1 cellular context compared by ENCODE assay signal in genomic region chr2:102421890-102422759, GRCh38.
TF ChIP-seq lines count a peak whose summit lies in the region.

No MANE protein-coding gene starts in this region.

TF ChIP-seq in K562, 482 proteins besides CTCF, POLR2A, EP300 and RAD21 (continued from another document and continues in another):
- no peak for TF ChIP-seq GMEB1 (CRISPR knock-in tag; IDR thresholded peaks at IDR 0.05)
- TF ChIP-seq, protein P1, sequence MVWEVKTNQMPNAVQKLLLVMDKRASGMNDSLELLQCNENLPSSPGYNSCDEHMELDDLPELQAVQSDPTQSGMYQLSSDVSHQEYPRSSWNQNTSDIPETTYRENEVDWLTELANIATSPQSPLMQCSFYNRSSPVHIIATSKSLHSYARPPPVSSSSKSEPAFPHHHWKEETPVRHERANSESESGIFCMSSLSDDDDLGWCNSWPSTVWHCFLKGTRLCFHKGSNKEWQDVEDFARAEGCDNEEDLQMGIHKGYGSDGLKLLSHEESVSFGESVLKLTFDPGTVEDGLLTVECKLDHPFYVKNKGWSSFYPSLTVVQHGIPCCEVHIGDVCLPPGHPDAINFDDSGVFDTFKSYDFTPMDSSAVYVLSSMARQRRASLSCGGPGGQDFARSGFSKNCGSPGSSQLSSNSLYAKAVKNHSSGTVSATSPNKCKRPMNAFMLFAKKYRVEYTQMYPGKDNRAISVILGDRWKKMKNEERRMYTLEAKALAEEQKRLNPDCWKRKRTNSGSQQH (CRISPR knock-in tag; IDR thresholded peaks at IDR 0.05), result no peak
- no peak for TF ChIP-seq RBM25 (IDR thresholded peaks at IDR 0.05; ENCODE audit: low read depth, low read length, severe bottlenecking)
- no peak for TF ChIP-seq CHCHD3 (CRISPR knock-in tag; IDR thresholded peaks at IDR 0.05)
- TF ChIP-seq ZFP30 (CRISPR knock-in tag; IDR thresholded peaks at IDR 0.05; ENCODE audit: borderline replicate concordance), result no peak
- TF ChIP-seq HDAC1 (IDR thresholded peaks at IDR 0.05), result no peak; a peak in 1 of 4 replicates
- TF ChIP-seq IRF1 (CRISPR knock-in tag; IDR thresholded peaks at IDR 0.05; ENCODE audit: borderline replicate concordance), result no peak
- TF ChIP-seq, protein P2, sequence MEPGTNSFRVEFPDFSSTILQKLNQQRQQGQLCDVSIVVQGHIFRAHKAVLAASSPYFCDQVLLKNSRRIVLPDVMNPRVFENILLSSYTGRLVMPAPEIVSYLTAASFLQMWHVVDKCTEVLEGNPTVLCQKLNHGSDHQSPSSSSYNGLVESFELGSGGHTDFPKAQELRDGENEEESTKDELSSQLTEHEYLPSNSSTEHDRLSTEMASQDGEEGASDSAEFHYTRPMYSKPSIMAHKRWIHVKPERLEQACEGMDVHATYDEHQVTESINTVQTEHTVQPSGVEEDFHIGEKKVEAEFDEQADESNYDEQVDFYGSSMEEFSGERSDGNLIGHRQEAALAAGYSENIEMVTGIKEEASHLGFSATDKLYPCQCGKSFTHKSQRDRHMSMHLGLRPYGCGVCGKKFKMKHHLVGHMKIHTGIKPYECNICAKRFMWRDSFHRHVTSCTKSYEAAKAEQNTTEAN (CRISPR knock-in tag; IDR thresholded peaks at IDR 0.05), result no peak
- no peak for TF ChIP-seq YBX1 (IDR thresholded peaks at IDR 0.05)
- TF ChIP-seq PRPF4 (IDR thresholded peaks at IDR 0.05; ENCODE audit: insufficient read depth, low read depth, low read length, poor library complexity, severe bottlenecking), result no peak
- no peak for TF ChIP-seq ZNF408 (CRISPR knock-in tag; IDR thresholded peaks at IDR 0.05; ENCODE audit: low read depth)
- no peak for TF ChIP-seq NUFIP1 (IDR thresholded peaks at IDR 0.05; ENCODE audit: partially characterized antibody)
- TF ChIP-seq MEF2D (tag; conservative IDR thresholded peaks at IDR 0.05; ENCODE audit: low read depth), result 0 out of 2 replicates have a peak, but pooled peaks have one; percentile 26
- TF ChIP-seq CREBBP (IDR thresholded peaks at IDR 0.05; ENCODE audit: low read depth, low read length), result no peak
- TF ChIP-seq MYNN (IDR thresholded peaks at IDR 0.05), result no peak
- TF ChIP-seq MYNN (CRISPR knock-in tag; IDR thresholded peaks at IDR 0.05), result no peak
- TF ChIP-seq EWSR1 (IDR thresholded peaks at IDR 0.05; ENCODE audit: borderline replicate concordance, low read depth, partially characterized antibody), result no peak
- TF ChIP-seq, protein P3, sequence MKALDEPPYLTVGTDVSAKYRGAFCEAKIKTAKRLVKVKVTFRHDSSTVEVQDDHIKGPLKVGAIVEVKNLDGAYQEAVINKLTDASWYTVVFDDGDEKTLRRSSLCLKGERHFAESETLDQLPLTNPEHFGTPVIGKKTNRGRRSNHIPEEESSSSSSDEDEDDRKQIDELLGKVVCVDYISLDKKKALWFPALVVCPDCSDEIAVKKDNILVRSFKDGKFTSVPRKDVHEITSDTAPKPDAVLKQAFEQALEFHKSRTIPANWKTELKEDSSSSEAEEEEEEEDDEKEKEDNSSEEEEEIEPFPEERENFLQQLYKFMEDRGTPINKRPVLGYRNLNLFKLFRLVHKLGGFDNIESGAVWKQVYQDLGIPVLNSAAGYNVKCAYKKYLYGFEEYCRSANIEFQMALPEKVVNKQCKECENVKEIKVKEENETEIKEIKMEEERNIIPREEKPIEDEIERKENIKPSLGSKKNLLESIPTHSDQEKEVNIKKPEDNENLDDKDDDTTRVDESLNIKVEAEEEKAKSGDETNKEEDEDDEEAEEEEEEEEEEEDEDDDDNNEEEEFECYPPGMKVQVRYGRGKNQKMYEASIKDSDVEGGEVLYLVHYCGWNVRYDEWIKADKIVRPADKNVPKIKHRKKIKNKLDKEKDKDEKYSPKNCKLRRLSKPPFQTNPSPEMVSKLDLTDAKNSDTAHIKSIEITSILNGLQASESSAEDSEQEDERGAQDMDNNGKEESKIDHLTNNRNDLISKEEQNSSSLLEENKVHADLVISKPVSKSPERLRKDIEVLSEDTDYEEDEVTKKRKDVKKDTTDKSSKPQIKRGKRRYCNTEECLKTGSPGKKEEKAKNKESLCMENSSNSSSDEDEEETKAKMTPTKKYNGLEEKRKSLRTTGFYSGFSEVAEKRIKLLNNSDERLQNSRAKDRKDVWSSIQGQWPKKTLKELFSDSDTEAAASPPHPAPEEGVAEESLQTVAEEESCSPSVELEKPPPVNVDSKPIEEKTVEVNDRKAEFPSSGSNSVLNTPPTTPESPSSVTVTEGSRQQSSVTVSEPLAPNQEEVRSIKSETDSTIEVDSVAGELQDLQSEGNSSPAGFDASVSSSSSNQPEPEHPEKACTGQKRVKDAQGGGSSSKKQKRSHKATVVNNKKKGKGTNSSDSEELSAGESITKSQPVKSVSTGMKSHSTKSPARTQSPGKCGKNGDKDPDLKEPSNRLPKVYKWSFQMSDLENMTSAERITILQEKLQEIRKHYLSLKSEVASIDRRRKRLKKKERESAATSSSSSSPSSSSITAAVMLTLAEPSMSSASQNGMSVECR (CRISPR knock-in tag; IDR thresholded peaks at IDR 0.05), result no peak
- 0 out of 2 replicates have a peak, but pooled peaks have one; percentile 40 for TF ChIP-seq GABPB2 (CRISPR knock-in tag; conservative IDR thresholded peaks at IDR 0.05)
- TF ChIP-seq HNRNPK (IDR thresholded peaks at IDR 0.05; ENCODE audit: low read depth, low read length, poor library complexity, severe bottlenecking), result no peak
- TF ChIP-seq, protein P4, sequence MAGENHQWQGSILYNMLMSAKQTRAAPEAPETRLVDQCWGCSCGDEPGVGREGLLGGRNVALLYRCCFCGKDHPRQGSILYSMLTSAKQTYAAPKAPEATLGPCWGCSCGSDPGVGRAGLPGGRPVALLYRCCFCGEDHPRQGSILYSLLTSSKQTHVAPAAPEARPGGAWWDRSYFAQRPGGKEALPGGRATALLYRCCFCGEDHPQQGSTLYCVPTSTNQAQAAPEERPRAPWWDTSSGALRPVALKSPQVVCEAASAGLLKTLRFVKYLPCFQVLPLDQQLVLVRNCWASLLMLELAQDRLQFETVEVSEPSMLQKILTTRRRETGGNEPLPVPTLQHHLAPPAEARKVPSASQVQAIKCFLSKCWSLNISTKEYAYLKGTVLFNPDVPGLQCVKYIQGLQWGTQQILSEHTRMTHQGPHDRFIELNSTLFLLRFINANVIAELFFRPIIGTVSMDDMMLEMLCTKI (IDR thresholded peaks at IDR 0.05; ENCODE audit: partially characterized antibody), result no peak
- peak; percentile 55; the same call in 1 of the 2 replicates for TF ChIP-seq ZKSCAN8 (CRISPR knock-in tag; IDR thresholded peaks at IDR 0.05)
- no peak for TF ChIP-seq PPARD (CRISPR knock-in tag; IDR thresholded peaks at IDR 0.05)
- TF ChIP-seq SIN3B (IDR thresholded peaks at IDR 0.05; ENCODE audit: low read depth), result no peak
- peak in 1 of 2 experiments; percentile 82; a peak in 2 of 4 replicates for TF ChIP-seq RCOR1 (IDR thresholded peaks at IDR 0.05; ENCODE audit: borderline replicate concordance in 1 of 2, low read depth in 2 of 2, low read length in 2 of 2)
- no peak for TF ChIP-seq DDX20 (tag; IDR thresholded peaks at IDR 0.05; ENCODE audit: low read depth)
- TF ChIP-seq GTF2A2 (tag; IDR thresholded peaks at IDR 0.05), result no peak
- TF ChIP-seq HMBOX1 (IDR thresholded peaks at IDR 0.05), result no peak
- no peak for TF ChIP-seq CBX3 (IDR thresholded peaks at IDR 0.05; ENCODE audit: borderline replicate concordance in 1 of 2, low read length in 2 of 2)
- TF ChIP-seq NONO (IDR thresholded peaks at IDR 0.05; ENCODE audit: low read depth in 2 of 2, low read length in 1 of 2), result no peak
- peak; percentile 96 for TF ChIP-seq VEZF1 (CRISPR knock-in tag; IDR thresholded peaks at IDR 0.05)
- peak; percentile 35; the same call in 1 of the 2 replicates for TF ChIP-seq JUND (IDR thresholded peaks at IDR 0.05; ENCODE audit: borderline replicate concordance, low read depth, low read length)
- TF ChIP-seq JUND (tag; IDR thresholded peaks at IDR 0.05; ENCODE audit: borderline replicate concordance, low read depth, low read length), result peak; percentile 14; the same call in 1 of the 3 replicates
- TF ChIP-seq SMARCA5 (IDR thresholded peaks at IDR 0.05), result no peak
- peak in 1 of 2 experiments; percentile 32 for TF ChIP-seq AFF1 (IDR thresholded peaks at IDR 0.05; ENCODE audit: low read depth in 1 of 2, partially characterized antibody in 2 of 2)
- no peak for TF ChIP-seq NFATC3 (IDR thresholded peaks at IDR 0.05)
- peak; percentile 29; the same call in 1 of the 2 replicates for TF ChIP-seq STAT5A (IDR thresholded peaks at IDR 0.05; ENCODE audit: borderline replicate concordance, low read length)
- peak; percentile 67 for TF ChIP-seq FOSL1 (tag; conservative IDR thresholded peaks at IDR 0.05)
